21 cellular contexts compared by ENCODE assay signal in genomic region chr18:38496222-38496810, GRCh38.
"Had no signal": no experiment of that assay in that cellular context is flagged by ENCODE, and none has a peak within 500 bp of the region (broad histone marks: within the 10 kb centered on the region; RNA-seq: fewer than 3 reads in every experiment).

No MANE protein-coding gene starts in this region.

- DNase-seq: effector CD4-positive, alpha-beta T cell; endodermal cell; erythroblast; foreskin melanocyte; head of caudate nucleus; kidney; left cardiac atrium; left ventricle myocardium inferior; lower lobe of right lung; natural killer cell; small intestine; stimulated activated CD4-positive, alpha-beta T cell treated with anti-CD3 and anti-CD28 coated beads, Interleukin-12 subunit alpha, Interleukin-12 subunit beta, amount 100 ng/mL, for 4 hours; stimulated activated naive CD4-positive, alpha-beta T cell treated with Interleukin-2 at 50 U/mL for 16 hours; tibial artery; upper lobe of right lung had no signal

- ATAC-seq: left cardiac atrium, lower lobe of right lung, natural killer cell, upper lobe of right lung had no signal

- H3K4me3 Mint-ChIP-seq: endodermal cell, memory B cell, mesothelial cell of epicardium, natural killer cell, neural crest cell had no signal

- H3K27me3 Mint-ChIP-seq: memory B cell had no signal

- H3K36me3 Mint-ChIP-seq: memory B cell, mesothelial cell of epicardium, natural killer cell had no signal

- H3K4me3 ChIP-seq: hepatocyte, left ventricle myocardium inferior, lower lobe of right lung, right atrium auricular region, tibial artery, upper lobe of right lung, vagina had no signal

- H3K27ac Mint-ChIP-seq: endodermal cell, memory B cell, mesothelial cell of epicardium, natural killer cell had no signal

- H3K9me3 Mint-ChIP-seq: endodermal cell had no signal

- H3K4me1 Mint-ChIP-seq: endodermal cell, memory B cell, natural killer cell, neural crest cell had no signal
